ENCODE assay signal across 20 cellular contexts in genomic region chr9:2639786-2640185, GRCh38. TPM values are rescaled to one million over a fixed set of nuclear protein-coding genes. Genes with fewer than 3 reads are reported as not detected.
DNase-seq lines count a peak whose midpoint lies in the region; ATAC-seq, FAIRE-seq and TF ChIP-seq lines count a peak whose summit lies in the region.
"Had no signal": no experiment of that assay in that cellular context is flagged by ENCODE, and none has a peak within 500 bp of the region (broad histone marks: within the 10 kb centered on the region; RNA-seq: fewer than 3 reads in every experiment).

No MANE protein-coding gene starts in this region.

- no peak for FAIRE-seq in D721Med (lab: Jason Lieb, UNC)
- FAIRE-seq: A204.1, K562, RCC 7860 had no signal

- H3K27me3 ChIP-seq in right atrium auricular region (no peaks in the 10 kb centered on the region), ovary (no peaks in the 10 kb centered on the region)
- H3K27me3 ChIP-seq: BE2C, MG63 had no signal

- H3K27ac Mint-ChIP-seq in glutamatergic neuron (ENCODE audit: unreplicated experiment): peak overlapping the region; percentile 8

- TF ChIP-seq EP300 in ovary (IDR thresholded peaks at IDR 0.05): no peak

- no peak for TF ChIP-seq CTCF in right atrium auricular region (IDR thresholded peaks at IDR 0.05)
- TF ChIP-seq CTCF in glutamatergic neuron (IDR thresholded peaks at IDR 0.05; ENCODE audit: partially characterized antibody, unreplicated experiment): no peak
- no peak for TF ChIP-seq CTCF in ovary (IDR thresholded peaks at IDR 0.05)
- no peak for TF ChIP-seq CTCF in D721Med (IDR thresholded peaks at IDR 0.05; ENCODE audit: insufficient read depth, missing control alignments)

- H3K4me1 Mint-ChIP-seq in glutamatergic neuron (ENCODE audit: low read depth, unreplicated experiment): peaks cover 2% of the 10 kb centered on the region

- WGBS in ovary, 3 donors: 51 to 65% (median 53%) methylated on average over 7 of the region's 7 CpGs

- no peaks in the 10 kb centered on the region for H3K27me3 Mint-ChIP-seq in glutamatergic neuron (ENCODE audit: unreplicated experiment)

- H3K9me3 ChIP-seq in right atrium auricular region (no peaks in the 10 kb centered on the region), ovary (no peaks in the 10 kb centered on the region)
- H3K9me3 ChIP-seq: BE2C, MG63 had no signal

- peaks cover 0 to 9% of the 10 kb centered on the region in 2 donors for H3K4me1 ChIP-seq in right atrium auricular region
- peaks cover 10% of the 10 kb centered on the region for H3K4me1 ChIP-seq in ovary (ENCODE audit: insufficient read depth)
- H3K4me1 ChIP-seq: BE2C had no signal

- H3K27ac ChIP-seq in right atrium auricular region (no peak overlapping the region), ovary (peak overlapping the region in 1 of 2 donors; percentile 46)

- no peak for TF ChIP-seq POLR2A in ovary (IDR thresholded peaks at IDR 0.05)

- peaks cover 6% of the 10 kb centered on the region for H3K36me3 Mint-ChIP-seq in glutamatergic neuron (ENCODE audit: unreplicated experiment)

- H3K4me3 ChIP-seq in right atrium auricular region: no peak overlapping the region
- H3K4me3 ChIP-seq in ovary: no peak overlapping the region
- H3K4me3 ChIP-seq: K562, MG63 had no signal

- DNase-seq in Right ventricle myocardium superior: no peak
- no peak for DNase-seq in right atrium auricular region (ENCODE audit: low spot score)
- DNase-seq in glutamatergic neuron: no peak
- peak in 3 of 5 donors; percentile 46 to 50 (median 50) for DNase-seq in ovary
- no peak for DNase-seq in occipital lobe (lab: John Stamatoyannopoulos, UW)
- no peak for DNase-seq in D721Med (ENCODE audit: insufficient read length, low spot score)
- DNase-seq: BE2C, EL, GF-D8, H7, MG63, NCI-H1417 treated with DMSO at 0.1 percent for 48 hours, NCI-H187, NCI-H446, NCI-H526, OCI-M1 had no signal

- intact Hi-C loops in Right ventricle myocardium superior (cut with DNase I): no loop called here
- intact Hi-C loops in ovary (cut with DNase I): no loop called here

- peaks cover 34% of the 10 kb centered on the region for H3K36me3 ChIP-seq in right atrium auricular region
- H3K36me3 ChIP-seq in ovary: no peaks in the 10 kb centered on the region
- H3K36me3 ChIP-seq: MG63 had no signal

- H3K9me3 Mint-ChIP-seq in glutamatergic neuron (ENCODE audit: unreplicated experiment): no peaks in the 10 kb centered on the region

- peak; percentile 19 for ATAC-seq in Right ventricle myocardium superior (ENCODE audit: poor library complexity)
- ATAC-seq in GM18868 (IDR thresholded peaks at IDR 0.05; ENCODE audit: unreplicated experiment): no peak
- ATAC-seq: K562 had no signal

- H3K4me3 Mint-ChIP-seq in glutamatergic neuron (ENCODE audit: unreplicated experiment): no peak overlapping the region

RNA-seq across cellular contexts. Expression of gene VLDLR, which starts 18.2 kb away (rescaled TPM):
- total RNA-seq in Right ventricle myocardium superior (121 TPM), right atrium auricular region (10 to 100 TPM; 45.3 to 66.9 TPM), glutamatergic neuron (ENCODE audit: unreplicated experiment) (28.8 TPM), ovary (100 to 1,000 TPM in 4 of 7 donors, 10 to 100 TPM in 3; 37.3 to 232 (median 105) TPM), occipital lobe (45.7 TPM)
- polyA plus RNA-seq in ovary: 10 to 100 TPM; 49.6 to 77.4 TPM

Comparison
In these comparisons a context has a peak if more than half of its experiments do, and no peak if none do; other contexts are left out.
1. DNase-seq: peak in ovary (3 of 5); none in Right ventricle myocardium superior (single experiment), right atrium auricular region (single experiment), glutamatergic neuron (single experiment), occipital lobe (single experiment) and D721Med (single experiment).